11 cellular contexts compared by ENCODE assay signal in genomic region chr4:186936496-186937375, GRCh38.
A peak's percentile ranks its signal among the peaks of the same experiment; 100 is the strongest.
DNase-seq lines count a peak whose midpoint lies in the region; ATAC-seq lines count a peak whose summit lies in the region.
"Had no signal": no experiment of that assay in that cellular context is flagged by ENCODE, and none has a peak within 500 bp of the region (broad histone marks: within the 10 kb centered on the region; RNA-seq: fewer than 3 reads in every experiment).

No MANE protein-coding gene starts in this region.

- peak overlapping the region; percentile 55 for H2AFZ ChIP-seq in ACC112 (ENCODE audit: low read length, unreplicated experiment)

- H3K27me3 ChIP-seq in ACC112 (ENCODE audit: insufficient read depth, low read length) (no peaks in the 10 kb centered on the region), duodenal mucosa (ENCODE audit: control insufficient read depth in 1 of 2, insufficient read depth in 2 of 2, low read length in 2 of 2) (no peaks in the 10 kb centered on the region)

- H3K4me1 ChIP-seq in ACC112 (ENCODE audit: control insufficient read depth, insufficient read depth, low read length, unreplicated experiment) (peaks cover 37% of the 10 kb centered on the region), duodenal mucosa (ENCODE audit: control insufficient read depth in 1 of 2, insufficient read depth in 2 of 2, low read length in 2 of 2) (peaks cover 24 to 42% of the 10 kb centered on the region in 2 donors), mesodermal cell (ENCODE audit: control insufficient read depth, insufficient read depth, low read length, poor library complexity, severe bottlenecking) (peaks cover 11% of the 10 kb centered on the region)

- ATAC-seq in GM18498 (IDR thresholded peaks at IDR 0.05; ENCODE audit: unreplicated experiment): no peak

- peak; percentile 93 for DNase-seq in M059J (ENCODE audit: low read depth)
- DNase-seq in germinal center (ENCODE audit: low spot score): no peak
- DNase-seq in NCI-H774 (lab: John Stamatoyannopoulos, UW): no peak
- no peak for DNase-seq in NAMALWA (ENCODE audit: low spot score)
- DNase-seq: CD4-positive, CD25-positive, alpha-beta regulatory T cell; NK-92 treated with Interleukin-12 subunit alpha and Interleukin-12 subunit beta, amount 100 ng/mL, for 24 hours; stimulated activated CD4-positive, alpha-beta T cell treated with anti-CD3 and anti-CD28 coated beads, Interleukin-15, amount 100 ng/mL, for 24 hours had no signal

- H3K9ac ChIP-seq in duodenal mucosa (ENCODE audit: low read depth in 1 of 2, low read length in 2 of 2): peak overlapping the region in 1 of 2 donors; percentile 20

- H3K4me3 ChIP-seq in ACC112 (ENCODE audit: low read depth, low read length) (peak overlapping the region; percentile 54), duodenal mucosa (ENCODE audit: low read depth in 1 of 2, low read length in 2 of 2) (peak overlapping the region; percentile 12 to 42), mesodermal cell (ENCODE audit: extremely low read depth, insufficient read depth, low read length, poor library complexity, severe bottlenecking) (no peak overlapping the region)

- no peaks in the 10 kb centered on the region for H3K79me2 ChIP-seq in ACC112 (ENCODE audit: control insufficient read depth, insufficient read depth, low read length, unreplicated experiment)

- WGBS in mesodermal cell (ENCODE audit: insufficient coverage in 2 of 2), 2 experiments: 73 to 79% methylated on average over 4 to 6 of the region's 9 CpGs

- no peaks in the 10 kb centered on the region for H3K36me3 ChIP-seq in ACC112 (ENCODE audit: insufficient read depth, low read length)
- no peaks in the 10 kb centered on the region for H3K36me3 ChIP-seq in duodenal mucosa (ENCODE audit: control insufficient read depth in 1 of 2, insufficient read depth in 2 of 2, low read length in 2 of 2)
- no peaks in the 10 kb centered on the region for H3K36me3 ChIP-seq in mesodermal cell (ENCODE audit: control insufficient read depth, insufficient read depth, low read length)

- H3K27ac ChIP-seq in ACC112 (ENCODE audit: low read depth, low read length) (peak overlapping the region; percentile 64), duodenal mucosa (ENCODE audit: low read depth, low read length) (peak overlapping the region; percentile 48), mesodermal cell (ENCODE audit: low read depth, low read length, severe bottlenecking) (peak overlapping the region; percentile 88)

- H3K9me3 ChIP-seq in duodenal mucosa (ENCODE audit: control insufficient read depth in 1 of 2, low read length in 2 of 2): no peaks in the 10 kb centered on the region
- peaks cover 3% of the 10 kb centered on the region for H3K9me3 ChIP-seq in mesodermal cell (ENCODE audit: control insufficient read depth, low read length)
